Comparison of ENCODE assay signal across 1 cellular context in the genomic region with DNA sequence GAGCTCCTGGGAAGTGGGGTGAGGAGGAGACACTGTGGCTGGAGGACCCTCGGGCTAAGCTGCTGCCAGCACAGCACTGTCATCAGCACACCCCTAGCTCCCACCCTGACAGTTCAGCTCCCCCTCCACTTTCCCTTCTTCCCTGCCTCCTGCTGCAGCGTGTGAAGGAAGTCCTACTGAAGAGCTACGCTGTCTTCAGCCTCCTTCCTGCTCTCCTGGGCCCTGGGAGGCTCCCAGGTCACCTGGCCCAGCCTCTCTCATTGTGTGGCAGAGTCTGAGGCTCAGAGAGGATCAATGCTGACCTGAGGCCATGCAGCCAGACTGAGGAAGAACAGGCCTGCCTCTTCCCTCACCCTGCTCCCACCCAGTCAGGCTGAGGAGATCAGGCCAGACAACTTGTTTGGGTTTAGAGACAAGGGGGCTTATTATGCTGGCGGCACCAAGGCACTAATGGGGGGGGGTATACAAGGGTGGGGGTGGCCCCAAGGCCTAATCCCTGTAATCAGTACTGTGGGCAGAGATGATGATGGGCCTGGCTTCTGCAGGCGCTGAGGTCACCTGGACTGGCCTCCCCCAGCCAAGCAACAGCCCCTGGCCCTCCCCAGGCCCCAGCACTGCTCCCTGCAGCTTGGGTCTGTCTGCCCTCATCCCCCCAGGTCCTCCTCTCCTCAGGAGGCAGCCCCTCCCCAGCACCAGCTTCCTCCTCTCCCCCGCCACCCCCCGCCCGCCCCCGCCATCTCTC.
A peak's percentile ranks its signal among the peaks of the same experiment; 100 is the strongest.
TF ChIP-seq lines count a peak whose summit lies in the region.

No MANE protein-coding gene starts in this region.

TF ChIP-seq in HepG2, 621 proteins besides CTCF, POLR2A, EP300 and RAD21:
- TF ChIP-seq ZFP37 (CRISPR knock-in tag; IDR thresholded peaks at IDR 0.05; ENCODE audit: borderline replicate concordance) (no peak), ZNF687 (CRISPR knock-in tag; IDR thresholded peaks at IDR 0.05) (peak; percentile 9; the same call in 1 of the 2 replicates), ZNF784 (CRISPR knock-in tag; IDR thresholded peaks at IDR 0.05; ENCODE audit: borderline replicate concordance) (no peak), ZMAT3 (CRISPR knock-in tag; conservative IDR thresholded peaks at IDR 0.05) (no peak), TCF7 (IDR thresholded peaks at IDR 0.05; ENCODE audit: low read depth) (no peak), NFKBIZ (CRISPR knock-in tag; IDR thresholded peaks at IDR 0.05) (no peak), ESRRA (CRISPR knock-in tag; IDR thresholded peaks at IDR 0.05; ENCODE audit: low read depth) (no peak), SATB2 (CRISPR knock-in tag; IDR thresholded peaks at IDR 0.05) (no peak), ZNF253 (CRISPR knock-in tag; IDR thresholded peaks at IDR 0.05; ENCODE audit: borderline replicate concordance) (no peak), CBX1 (IDR thresholded peaks at IDR 0.05; ENCODE audit: low read depth) (no peak), ZNF33B (CRISPR knock-in tag; IDR thresholded peaks at IDR 0.05) (no peak), AGO1 (IDR thresholded peaks at IDR 0.05; ENCODE audit: low read depth, low read length, poor library complexity, severe bottlenecking) (peak; percentile 69), SAP130 (CRISPR knock-in tag; IDR thresholded peaks at IDR 0.05; ENCODE audit: low read depth) (0 out of 2 replicates have a peak, but pooled peaks have one; percentile 12), KLF16 (CRISPR knock-in tag; IDR thresholded peaks at IDR 0.05) (no peak), TP53 (CRISPR knock-in tag; conservative IDR thresholded peaks at IDR 0.05) (no peak)
- TF ChIP-seq, protein P1, sequence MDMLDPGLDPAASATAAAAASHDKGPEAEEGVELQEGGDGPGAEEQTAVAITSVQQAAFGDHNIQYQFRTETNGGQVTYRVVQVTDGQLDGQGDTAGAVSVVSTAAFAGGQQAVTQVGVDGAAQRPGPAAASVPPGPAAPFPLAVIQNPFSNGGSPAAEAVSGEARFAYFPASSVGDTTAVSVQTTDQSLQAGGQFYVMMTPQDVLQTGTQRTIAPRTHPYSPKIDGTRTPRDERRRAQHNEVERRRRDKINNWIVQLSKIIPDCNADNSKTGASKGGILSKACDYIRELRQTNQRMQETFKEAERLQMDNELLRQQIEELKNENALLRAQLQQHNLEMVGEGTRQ (IDR thresholded peaks at IDR 0.05; ENCODE audit: low read depth, low read length): no peak
- TF ChIP-seq, protein P1 (CRISPR knock-in tag; IDR thresholded peaks at IDR 0.05; ENCODE audit: borderline replicate concordance): no peak
- TF ChIP-seq, protein P2, sequence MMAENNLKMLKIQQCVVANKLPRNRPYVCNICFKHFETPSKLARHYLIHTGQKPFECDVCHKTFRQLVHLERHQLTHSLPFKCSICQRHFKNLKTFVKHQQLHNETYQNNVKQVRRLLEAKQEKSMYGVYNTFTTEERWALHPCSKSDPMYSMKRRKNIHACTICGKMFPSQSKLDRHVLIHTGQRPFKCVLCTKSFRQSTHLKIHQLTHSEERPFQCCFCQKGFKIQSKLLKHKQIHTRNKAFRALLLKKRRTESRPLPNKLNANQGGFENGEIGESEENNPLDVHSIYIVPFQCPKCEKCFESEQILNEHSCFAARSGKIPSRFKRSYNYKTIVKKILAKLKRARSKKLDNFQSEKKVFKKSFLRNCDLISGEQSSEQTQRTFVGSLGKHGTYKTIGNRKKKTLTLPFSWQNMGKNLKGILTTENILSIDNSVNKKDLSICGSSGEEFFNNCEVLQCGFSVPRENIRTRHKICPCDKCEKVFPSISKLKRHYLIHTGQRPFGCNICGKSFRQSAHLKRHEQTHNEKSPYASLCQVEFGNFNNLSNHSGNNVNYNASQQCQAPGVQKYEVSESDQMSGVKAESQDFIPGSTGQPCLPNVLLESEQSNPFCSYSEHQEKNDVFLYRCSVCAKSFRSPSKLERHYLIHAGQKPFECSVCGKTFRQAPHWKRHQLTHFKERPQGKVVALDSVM (CRISPR knock-in tag; IDR thresholded peaks at IDR 0.05): peak; percentile 41; the same call in 1 of the 2 replicates
TF ChIP-seq in HepG2: peak in this region for 4.
